Comparison of ENCODE assay signal across 9 cellular contexts in genomic region chr3:157087398-157088132, GRCh38.
A peak's percentile ranks its signal among the peaks of the same experiment; 100 is the strongest.
DNase-seq lines count a peak whose midpoint lies in the region; ATAC-seq and TF ChIP-seq lines count a peak whose summit lies in the region.
"Had no signal": no experiment of that assay in that cellular context is flagged by ENCODE, and none has a peak within 500 bp of the region (broad histone marks: within the 10 kb centered on the region; RNA-seq: fewer than 3 reads in every experiment).

No MANE protein-coding gene starts in this region.

- no peaks in the 10 kb centered on the region for H3K36me3 ChIP-seq in esophagus muscularis mucosa

- H3K4me3 ChIP-seq in esophagus muscularis mucosa = peak overlapping the region; percentile 65 to 81 (median 72)

- no peaks in the 10 kb centered on the region for H3K9me3 Mint-ChIP-seq in progenitor cell of endocrine pancreas (ENCODE audit: low read depth)

- WGBS in esophagus muscularis mucosa = 45% methylated on average over 6 of the region's 6 CpGs

- H3K27me3 ChIP-seq in esophagus muscularis mucosa = no peaks in the 10 kb centered on the region

- no peaks in the 10 kb centered on the region for H3K9me3 ChIP-seq in esophagus muscularis mucosa

- H3K36me3 Mint-ChIP-seq in progenitor cell of endocrine pancreas (ENCODE audit: insufficient read depth) = no peaks in the 10 kb centered on the region

- peak overlapping the region; percentile 99 for H3K27ac ChIP-seq in RWPE1
- H3K27ac ChIP-seq in esophagus muscularis mucosa (replicated peaks in 1 of 4) = peak overlapping the region; percentile 98 to 99 (median 98)

- TF ChIP-seq CTCF in RWPE1 (conservative IDR thresholded peaks at IDR 0.05; ENCODE audit: low read depth) (no peak), esophagus muscularis mucosa (IDR thresholded peaks at IDR 0.05) (no peak), progenitor cell of endocrine pancreas (IDR thresholded peaks at IDR 0.05; ENCODE audit: unreplicated experiment) (no peak)

- CTCF ChIA-PET in RWPE1 (lab: Yijun Ruan, JAX) = interaction anchor here (0.5 to 1.2 kb wide), 4 partner anchors 41 to 536 kb away, joined by 3 to 5 read pairs (median 4); no protein-coding TSS in a partner anchor

- H3K27me3 Mint-ChIP-seq in progenitor cell of endocrine pancreas = peaks cover 7% of the 10 kb centered on the region

- peaks cover 33% of the 10 kb centered on the region for H3K4me1 Mint-ChIP-seq in progenitor cell of endocrine pancreas (ENCODE audit: low read depth)

- POLR2A ChIA-PET in RWPE1 (lab: Yijun Ruan, JAX; ENCODE audit: low non-redundant PET) = no interaction called here

- peaks cover 41 to 63% (median 53%) of the 10 kb centered on the region in 4 donors for H3K4me1 ChIP-seq in esophagus muscularis mucosa

- no peak for TF ChIP-seq POLR2A in esophagus muscularis mucosa (IDR thresholded peaks at IDR 0.05; ENCODE audit: low read depth)

- no peak for TF ChIP-seq EP300 in esophagus muscularis mucosa (IDR thresholded peaks at IDR 0.05)

- DNase-seq in EL (peak; percentile 68), RWPE1 (ENCODE audit: low spot score) (peak; percentile 60), esophagus muscularis mucosa (ENCODE audit: extremely low spot score) (no peak), progenitor cell of endocrine pancreas (ENCODE audit: low spot score, unreplicated experiment) (no peak), cortex of kidney (lab: John Stamatoyannopoulos, UW) (no peak), posterior vena cava (ENCODE audit: low spot score) (no peak), NCI-H1694 treated with DMSO at 0.1 percent for 48 hours (lab: John Stamatoyannopoulos, UW) (no peak)
- DNase-seq: GOT3 had no signal

- intact Hi-C loops in esophagus muscularis mucosa (cut with DNase I) = loop anchor here (5.0 kb wide), 2 partner anchors 270 to 545 kb away; no protein-coding TSS in a partner anchor
- intact Hi-C loops in posterior vena cava (cut with DNase I) = loop anchor here (10.0 kb wide), 4 partner anchors 47 to 553 kb away; partner anchors contain the start of genes TIPARP (in 2 of the 2) and LEKR1 (in 1 of the 2)

- peak overlapping the region; percentile 77 for H3K4me3 Mint-ChIP-seq in progenitor cell of endocrine pancreas (ENCODE audit: low read depth)

- H3K27ac Mint-ChIP-seq in progenitor cell of endocrine pancreas = peak overlapping the region; percentile 96

- ATAC-seq in HG03460 (IDR thresholded peaks at IDR 0.05; ENCODE audit: unreplicated experiment) = no peak

Comparison
In these comparisons a context has a peak if more than half of its experiments do, and no peak if none do; other contexts are left out.
1. DNase-seq: peak in EL (single experiment) and RWPE1 (single experiment); none in esophagus muscularis mucosa (single experiment), progenitor cell of endocrine pancreas (single experiment), cortex of kidney (single experiment), posterior vena cava (single experiment) and NCI-H1694 treated with DMSO at 0.1 percent for 48 hours (single experiment).